Comparison of ENCODE assay signal across 33 cellular contexts in genomic region chr4:54933579-54933978, GRCh38.
"Had no signal": no experiment of that assay in that cellular context is flagged by ENCODE, and none has a peak within 500 bp of the region (broad histone marks: within the 10 kb centered on the region; RNA-seq: fewer than 3 reads in every experiment).

No MANE protein-coding gene starts in this region.

- DNase-seq: activated effector memory CD4-positive, alpha-beta T cell treated with anti-CD3 and anti-CD28 coated beads, Interleukin-2, amount 50 U/mL, for 16 hours; activated effector memory CD4-positive, alpha-beta T cell treated with Interleukin-2 at 50 U/mL for 16 hours; activated gamma-delta T cell; activated gamma-delta T cell treated with Interleukin-2 at 50 U/mL for 16 hours; activated naive CD4-positive, alpha-beta T cell; activated naive CD4-positive, alpha-beta T cell treated with anti-CD3 and anti-CD28 coated beads for 36 hours; activated naive CD4-positive, alpha-beta T cell treated with anti-CD3 and anti-CD28 coated beads, Interleukin-2, amount 10 ng/mL, durations not matched to agents 7 days and 5 days; activated naive CD4-positive, alpha-beta T cell treated with anti-CD3 and anti-CD28 coated beads, Interleukin-2, amount 50 U/mL, for 16 hours; activated naive CD4-positive, alpha-beta T cell treated with Interleukin-2 at 50 U/mL for 16 hours; activated naive CD8-positive, alpha-beta T cell treated with anti-CD3 and anti-CD28 coated beads for 36 hours; activated naive CD8-positive, alpha-beta T cell treated with anti-CD3 and anti-CD28 coated beads, Interleukin-2, amount 10 ng/mL, durations not matched to agents 7 days and 5 days; activated naive CD8-positive, alpha-beta T cell treated with anti-CD3 and anti-CD28 coated beads, Interleukin-2, amount 50 U/mL, for 24 hours; activated T-cell treated with anti-CD3 and anti-CD28 coated beads, Interleukin-2, amount 50 U/mL, for 24 hours; activated T-cell treated with anti-CD3 and anti-CD28 coated beads, Interleukin-2, amount 50 U/mL, for 4 hours; activated T-cell treated with anti-CD3 and anti-CD28 coated beads, Interleukin-2, amount 50 U/mL, for 48 hours; activated T-cell treated with anti-CD3 and anti-CD28 coated beads, Interleukin-2, amount 50 U/mL, for 72 hours; adrenal gland; amniotic stem cell; amygdala; anterior cingulate cortex; aorta; body of pancreas; brain microvascular endothelial cell; caudate nucleus; central memory CD4-positive, alpha-beta T cell; cerebellar nuclear complex had no signal

- ATAC-seq: activated naive CD4-positive, alpha-beta T cell treated with anti-CD3 and anti-CD28 coated beads, Interleukin-2, amount 50 U/mL, for 72 hours; activated naive CD8-positive, alpha-beta T cell treated with anti-CD3 and anti-CD28 coated beads, Interleukin-2, amount 50 U/mL, for 24 hours; activated T-cell treated with anti-CD3 and anti-CD28 coated beads, Interleukin-2, amount 50 U/mL, for 4 hours; activated T-cell treated with anti-CD3 and anti-CD28 coated beads, Interleukin-2, amount 50 U/mL, for 72 hours; activated T-helper 17 cell treated with anti-CD3 and anti-CD28 coated beads, Interleukin-2, amount 50 U/mL, for 72 hours; body of pancreas had no signal

- H3K9me3 ChIP-seq: adrenal gland, ascending aorta, body of pancreas, breast epithelium had no signal

- H3K27ac ChIP-seq: adrenal gland, ascending aorta, body of pancreas, brain microvascular endothelial cell, breast epithelium, cardiac muscle cell had no signal

- H3K4me1 ChIP-seq: adrenal gland, ascending aorta, body of pancreas had no signal

- H3K4me3 ChIP-seq: adrenal gland, ascending aorta, body of pancreas, breast epithelium, cardiac muscle cell had no signal

- H3K36me3 ChIP-seq: adrenal gland, ascending aorta, brain microvascular endothelial cell, breast epithelium, cardiac muscle cell had no signal

- FAIRE-seq: astrocyte, bronchial epithelial cell had no signal

- H3K27me3 ChIP-seq: adrenal gland, ascending aorta, body of pancreas, brain microvascular endothelial cell, breast epithelium had no signal
